19 cellular contexts compared by ENCODE assay signal in genomic region chr19:19748249-19748938, GRCh38. TPM values are rescaled to one million over a fixed set of nuclear protein-coding genes. Genes with fewer than 3 reads are reported as not detected.
DNase-seq lines count a peak whose midpoint lies in the region; ATAC-seq, FAIRE-seq and TF ChIP-seq lines count a peak whose summit lies in the region.
"Had no signal": no experiment of that assay in that cellular context is flagged by ENCODE, and none has a peak within 500 bp of the region (broad histone marks: within the 10 kb centered on the region; RNA-seq: fewer than 3 reads in every experiment).

No MANE protein-coding gene starts in this region.

- no peak for TF ChIP-seq CTCF in GM13976 (IDR thresholded peaks at IDR 0.05; ENCODE audit: borderline replicate concordance, control extremely low read depth, extremely low read depth, insufficient read depth, missing control alignments)
- TF ChIP-seq CTCF in kidney (IDR thresholded peaks at IDR 0.05; ENCODE audit: borderline replicate concordance, extremely low read depth, insufficient read depth) = no peak
- no peak for TF ChIP-seq CTCF in stomach (IDR thresholded peaks at IDR 0.05)
- TF ChIP-seq CTCF in GM10266 (IDR thresholded peaks at IDR 0.05; ENCODE audit: control insufficient read depth, insufficient read depth, low read depth, missing control alignments) = no peak
- TF ChIP-seq CTCF in gastroesophageal sphincter (IDR thresholded peaks at IDR 0.05) = no peak

- intact Hi-C loops in kidney (cut with DNase I) (no loop called here), stomach (cut with DNase I; ENCODE audit: low total_unique reads) (no loop called here)

- H3K9me3 ChIP-seq in kidney (ENCODE audit: control insufficient read depth in 1 of 2, low read length in 2 of 2) = no peaks in the 10 kb centered on the region
- peaks cover 0 to 22% (median 0%) of the 10 kb centered on the region in 4 donors for H3K9me3 ChIP-seq in stomach
- no peaks in the 10 kb centered on the region for H3K9me3 ChIP-seq in gastroesophageal sphincter
- H3K9me3 ChIP-seq: BE2C had no signal

- H3K36me3 ChIP-seq in kidney (ENCODE audit: control insufficient read depth in 1 of 2, insufficient read depth in 2 of 2, low read length in 2 of 2) (no peaks in the 10 kb centered on the region), stomach (no peaks in the 10 kb centered on the region), gastroesophageal sphincter (no peaks in the 10 kb centered on the region)
- H3K36me3 ChIP-seq: BE2C had no signal

- H3K27ac ChIP-seq in kidney (ENCODE audit: low read depth in 2 of 2, low read length in 2 of 2) (no peak overlapping the region), stomach (no peak overlapping the region), gastroesophageal sphincter (no peak overlapping the region)
- H3K27ac ChIP-seq: C4-2B had no signal

- TF ChIP-seq EP300 in stomach (IDR thresholded peaks at IDR 0.05) (no peak), gastroesophageal sphincter (IDR thresholded peaks at IDR 0.05) (no peak)

- FAIRE-seq in kidney (lab: Jason Lieb, UNC) = no peak
- FAIRE-seq: A204.1, D721Med, G401.6 had no signal

- in situ Hi-C loops in GM13976 (cut with MboI; ENCODE audit: low sequenced_read_pairs, unreplicated experiment) = no loop called here

- H3K4me3 ChIP-seq in kidney (ENCODE audit: low read length in 2 of 2) (no peak overlapping the region), stomach (no peak overlapping the region), gastroesophageal sphincter (no peak overlapping the region)
- H3K4me3 ChIP-seq: GM23338 had no signal

- no peak for ATAC-seq in gastroesophageal sphincter
- ATAC-seq: GM23338 had no signal

- 78 to 85% (median 81%) methylated on average over 9 of the region's 9 CpGs for WGBS in stomach, 5 donors
- 100% methylated on average over 2 of the region's 9 CpGs; no CpG with 5 or more reads in 1 of the 2 donors for WGBS in gastroesophageal sphincter (ENCODE audit: low coverage in 1 of 2), 2 donors

- DNase-seq in GM03348 (ENCODE audit: low spot score) (peak; percentile 4), GM13976 (ENCODE audit: low spot score) (peak; percentile 19), kidney (peak; percentile 15), stomach (peak; percentile 10), GM10266 (ENCODE audit: extremely low spot score) (no peak), NOMO-1 treated with dmso at 0.1 percent for 144 hours (lab: John Stamatoyannopoulos, UW; ENCODE audit: unreplicated experiment) (no peak)
- DNase-seq: BE2C; CD4-positive, alpha-beta memory T cell; DMS153; DMS79 treated with DMSO at 0.1 percent for 48 hours; EL; H9; IMR-90 had no signal

- no peak for TF ChIP-seq POLR2A in stomach (IDR thresholded peaks at IDR 0.05)
- TF ChIP-seq POLR2A in gastroesophageal sphincter (IDR thresholded peaks at IDR 0.05) = no peak

- H3K9ac ChIP-seq in kidney (ENCODE audit: low read length in 2 of 2) = no peak overlapping the region

- no peaks in the 10 kb centered on the region for H3K4me1 ChIP-seq in kidney (ENCODE audit: control insufficient read depth in 1 of 2, insufficient read depth in 1 of 2, low read depth in 1 of 2, low read length in 2 of 2)
- no peaks in the 10 kb centered on the region for H3K4me1 ChIP-seq in stomach
- no peaks in the 10 kb centered on the region for H3K4me1 ChIP-seq in gastroesophageal sphincter
- H3K4me1 ChIP-seq: BE2C had no signal

- H3K27me3 ChIP-seq in stomach (peaks cover 0 to 12% (median 0%) of the 10 kb centered on the region in 3 donors), gastroesophageal sphincter (peaks cover 18% of the 10 kb centered on the region)
- H3K27me3 ChIP-seq: BE2C had no signal

RNA-seq across cellular contexts. Expression of gene ZNF14, which starts 15.5 kb away (rescaled TPM):
- total RNA-seq in kidney (10.2 TPM), stomach (10 to 100 TPM in 1 of 5 donors, 1 to 10 TPM in 2, under 1 TPM in 2; 0.29 to 13.2 (median 7.0) TPM), gastroesophageal sphincter (10 to 100 TPM in 2 of 4 donors, 1 to 10 TPM in 2; 7.4 to 11.4 (median 9.6) TPM)
- polyA plus RNA-seq in kidney (ENCODE audit: insufficient read depth, low read depth, low replicate concordance) (5.0 TPM), stomach (1 to 10 TPM; 3.1 to 5.0 (median 3.6) TPM)

Comparison
In these comparisons a context has a peak if more than half of its experiments do, and no peak if none do; other contexts are left out.
1. DNase-seq: peak in GM03348 (single experiment), GM13976 (single experiment), kidney (single experiment) and stomach (single experiment); none in GM10266 (single experiment) and NOMO-1 treated with dmso at 0.1 percent for 144 hours (single experiment).